Comparison of ENCODE assay signal across 4 cellular contexts in the genomic region with DNA sequence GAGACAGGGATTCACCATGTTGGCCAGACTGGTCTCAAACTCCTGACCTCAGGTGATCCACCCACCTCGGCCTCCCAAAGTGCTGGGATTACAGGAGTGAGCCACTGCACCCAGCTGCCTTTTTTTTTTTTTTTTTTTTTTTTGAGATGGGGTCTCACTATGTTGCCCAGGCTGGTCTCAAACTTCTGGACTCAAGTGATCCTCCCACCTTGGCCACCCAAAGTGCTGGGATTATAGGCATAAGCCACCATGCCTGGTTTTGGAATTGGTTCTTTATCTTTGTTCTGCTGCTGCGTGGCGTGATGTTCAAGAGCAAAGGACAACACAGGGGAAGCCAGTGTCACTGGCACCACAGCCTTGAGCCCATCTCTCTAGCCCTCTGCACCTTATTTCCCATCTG.
TF ChIP-seq lines count a peak whose summit lies in the region.

No MANE protein-coding gene starts in this region.

TF ChIP-seq in HEK293, 187 proteins besides CTCF, POLR2A, EP300 and RAD21:
- TF ChIP-seq ZNF121 (tag by site-specific recombination; IDR thresholded peaks at IDR 0.05) = peak; percentile 60; the same call in 1 of the 2 replicates
TF ChIP-seq in HEK293: peak in this region for 1; not testable (repeated sequence) for 186.

TF ChIP-seq in WTC11, 78 proteins besides CTCF, POLR2A, EP300 and RAD21:
- TF ChIP-seq ZNF121 (CRISPR knock-in tag; IDR thresholded peaks at IDR 0.05) = peak; percentile 30; the same call in 1 of the 2 replicates

TF ChIP-seq in K562, 482 proteins besides CTCF, POLR2A, EP300 and RAD21:
- TF ChIP-seq ZNF121 (CRISPR knock-in tag; conservative IDR thresholded peaks at IDR 0.05) = peak; percentile 72
TF ChIP-seq in K562: peak in this region for 1; not testable (repeated sequence) for 481.

TF ChIP-seq in HepG2, 621 proteins besides CTCF, POLR2A, EP300 and RAD21:
- TF ChIP-seq ZNF121 (CRISPR knock-in tag; IDR thresholded peaks at IDR 0.05) = peak; percentile 78
